7 cellular contexts compared by ENCODE assay signal in genomic region chr10:43574906-43575305, GRCh38. TPM values are rescaled to one million over a fixed set of nuclear protein-coding genes. Genes with fewer than 3 reads are reported as not detected.
DNase-seq lines count a peak whose midpoint lies in the region; ATAC-seq and TF ChIP-seq lines count a peak whose summit lies in the region.

No MANE protein-coding gene starts in this region.

- no peak for TF ChIP-seq CTCF in HEK293 (tag by site-specific recombination; IDR thresholded peaks at IDR 0.05)

- H3K36me3 Mint-ChIP-seq in activated CD8-positive, alpha-beta T cell treated with anti-CD3 and anti-CD28 coated beads, Interleukin-2, amount 10 ng/mL, durations not matched to agents 7 days and 5 days (ENCODE audit: low read depth): peaks cover 42% of the 10 kb centered on the region
- peaks cover 12 to 29% of the 10 kb centered on the region in 2 donors for H3K36me3 Mint-ChIP-seq in stimulated activated naive B cell treated with anti-CD40 and anti-IgM and Interleukin-4, amounts not matched to agents 10 μg/mL and 1 μg/mL and 100 μg/mL, for 72 hours

- CTCF ChIA-PET in HEK293 (lab: Yijun Ruan, JAX): no interaction called here
- CTCF ChIA-PET in activated CD8-positive, alpha-beta T cell treated with anti-CD3 and anti-CD28 coated beads, Interleukin-2, amount 10 ng/mL, durations not matched to agents 7 days and 5 days (lab: Charles Lee): no interaction called here

- DNase-seq in activated CD8-positive, alpha-beta T cell treated with anti-CD3 and anti-CD28 coated beads, Interleukin-2, amount 10 ng/mL, durations not matched to agents 7 days and 5 days: no peak
- DNase-seq in stimulated activated naive B cell treated with anti-CD40 and anti-IgM and Interleukin-4, amounts not matched to agents 10 μg/mL and 1 μg/mL and 100 μg/mL, for 72 hours: no peak
- DNase-seq in DMS 273 treated with DMSO at 0.1 percent for 48 hours (lab: John Stamatoyannopoulos, UW) (no peak), NCI-H2029 treated with DMSO at 0.1 percent for 48 hours (lab: John Stamatoyannopoulos, UW) (no peak)

- peak overlapping the region; percentile 27 for H3K27ac Mint-ChIP-seq in activated CD8-positive, alpha-beta T cell treated with anti-CD3 and anti-CD28 coated beads, Interleukin-2, amount 10 ng/mL, durations not matched to agents 7 days and 5 days
- H3K27ac Mint-ChIP-seq in stimulated activated naive B cell treated with anti-CD40 and anti-IgM and Interleukin-4, amounts not matched to agents 10 μg/mL and 1 μg/mL and 100 μg/mL, for 72 hours: peak overlapping the region; percentile 72

- no peak for ATAC-seq in activated CD8-positive, alpha-beta T cell treated with anti-CD3 and anti-CD28 coated beads, Interleukin-2, amount 10 ng/mL, durations not matched to agents 7 days and 5 days
- ATAC-seq in stimulated activated naive B cell treated with anti-CD40 and anti-IgM and Interleukin-4, amounts not matched to agents 10 μg/mL and 1 μg/mL and 100 μg/mL, for 72 hours (replicated peaks): no peak
- no peak for ATAC-seq in GM18870 (IDR thresholded peaks at IDR 0.05; ENCODE audit: unreplicated experiment)

- no peaks in the 10 kb centered on the region for H3K4me1 ChIP-seq in HEK293 (ENCODE audit: control insufficient read depth, insufficient read depth, low read length)
- H3K4me1 ChIP-seq in iPS-18a (ENCODE audit: control insufficient read depth, low read depth, low read length): peaks cover 11% of the 10 kb centered on the region

- POLR2A ChIA-PET in HEK293 (lab: Yijun Ruan, JAX): no interaction called here
- POLR2A ChIA-PET in activated CD8-positive, alpha-beta T cell treated with anti-CD3 and anti-CD28 coated beads, Interleukin-2, amount 10 ng/mL, durations not matched to agents 7 days and 5 days (lab: Charles Lee): no interaction called here

- peaks cover 0 to 23% of the 10 kb centered on the region in 2 experiments; a peak in 1 of 3 replicates for H3K36me3 ChIP-seq in HEK293 (ENCODE audit: control insufficient read depth in 2 of 2, insufficient read depth in 1 of 2, low read length in 2 of 2)
- peaks cover 3% of the 10 kb centered on the region for H3K36me3 ChIP-seq in iPS-18a (ENCODE audit: control insufficient read depth, low read depth, low read length)

- no peak overlapping the region for H3K9ac ChIP-seq in iPS-18a (ENCODE audit: low read length)

- peaks cover 26% of the 10 kb centered on the region for H3K27me3 ChIP-seq in iPS-18a (ENCODE audit: control insufficient read depth, insufficient read depth, low read length)

- peak overlapping the region; percentile 51 for H3K4me3 Mint-ChIP-seq in activated CD8-positive, alpha-beta T cell treated with anti-CD3 and anti-CD28 coated beads, Interleukin-2, amount 10 ng/mL, durations not matched to agents 7 days and 5 days
- peak overlapping the region; percentile 93 to 97 for H3K4me3 Mint-ChIP-seq in stimulated activated naive B cell treated with anti-CD40 and anti-IgM and Interleukin-4, amounts not matched to agents 10 μg/mL and 1 μg/mL and 100 μg/mL, for 72 hours

- H3K27ac ChIP-seq in HEK293 (ENCODE audit: extremely low read depth, low read depth, low read length): no peak overlapping the region
- H3K27ac ChIP-seq in iPS-18a (ENCODE audit: low read length): no peak overlapping the region

- no peak overlapping the region for H3K4me3 ChIP-seq in HEK293 (ENCODE audit: low read depth, low read length)
- H3K4me3 ChIP-seq in iPS-18a (ENCODE audit: low read length): peak overlapping the region; percentile 84

- H3K27me3 Mint-ChIP-seq in activated CD8-positive, alpha-beta T cell treated with anti-CD3 and anti-CD28 coated beads, Interleukin-2, amount 10 ng/mL, durations not matched to agents 7 days and 5 days (ENCODE audit: low read depth): no peaks in the 10 kb centered on the region
- H3K27me3 Mint-ChIP-seq in stimulated activated naive B cell treated with anti-CD40 and anti-IgM and Interleukin-4, amounts not matched to agents 10 μg/mL and 1 μg/mL and 100 μg/mL, for 72 hours: no peaks in the 10 kb centered on the region

- peaks cover 41% of the 10 kb centered on the region for H3K9me3 Mint-ChIP-seq in activated CD8-positive, alpha-beta T cell treated with anti-CD3 and anti-CD28 coated beads, Interleukin-2, amount 10 ng/mL, durations not matched to agents 7 days and 5 days (ENCODE audit: insufficient read depth)
- peaks cover 12% of the 10 kb centered on the region in 2 donors for H3K9me3 Mint-ChIP-seq in stimulated activated naive B cell treated with anti-CD40 and anti-IgM and Interleukin-4, amounts not matched to agents 10 μg/mL and 1 μg/mL and 100 μg/mL, for 72 hours

- peaks cover 42% of the 10 kb centered on the region for H3K4me1 Mint-ChIP-seq in activated CD8-positive, alpha-beta T cell treated with anti-CD3 and anti-CD28 coated beads, Interleukin-2, amount 10 ng/mL, durations not matched to agents 7 days and 5 days (ENCODE audit: low read depth)
- H3K4me1 Mint-ChIP-seq in stimulated activated naive B cell treated with anti-CD40 and anti-IgM and Interleukin-4, amounts not matched to agents 10 μg/mL and 1 μg/mL and 100 μg/mL, for 72 hours: peaks cover 26 to 47% of the 10 kb centered on the region in 2 donors

- H3K9me3 ChIP-seq in HEK293 (ENCODE audit: control insufficient read depth, insufficient read depth, low read depth, low read length) (no peaks in the 10 kb centered on the region), iPS-18a (ENCODE audit: control insufficient read depth, low read depth, low read length) (peaks cover 7% of the 10 kb centered on the region)

TF ChIP-seq in HEK293, 187 proteins besides CTCF, POLR2A, EP300 and RAD21:
- TF ChIP-seq SETDB1 (IDR thresholded peaks at IDR 0.05; ENCODE audit: insufficient read length, low read length) (no peak), MEIS1 (CRISPR knock-in tag; IDR thresholded peaks at IDR 0.05; ENCODE audit: borderline replicate concordance) (no peak), ZBTB8A (tag by site-specific recombination; IDR thresholded peaks at IDR 0.05) (no peak), PRDM10 (tag by site-specific recombination; IDR thresholded peaks at IDR 0.05) (peak; percentile 22; the same call in 1 of the 2 replicates), ZNF707 (tag by site-specific recombination; IDR thresholded peaks at IDR 0.05) (0 out of 2 replicates have a peak, but pooled peaks have one; percentile 6)

RNA-seq across cellular contexts. Expression of gene ZNF239, which starts 0.5 kb away (rescaled TPM):
- total RNA-seq in activated CD8-positive, alpha-beta T cell treated with anti-CD3 and anti-CD28 coated beads, Interleukin-2, amount 10 ng/mL, durations not matched to agents 7 days and 5 days: 1 to 10 TPM in 1 of 2 experiments, under 1 TPM in 1; 0.52 to 1.1 TPM

RNA-seq across cellular contexts. Expression of gene ZNF485, which starts 31.3 kb away (rescaled TPM):
- total RNA-seq in activated CD8-positive, alpha-beta T cell treated with anti-CD3 and anti-CD28 coated beads, Interleukin-2, amount 10 ng/mL, durations not matched to agents 7 days and 5 days: 1 to 10 TPM; 4.7 to 4.8 TPM
